In the genomic region with DNA sequence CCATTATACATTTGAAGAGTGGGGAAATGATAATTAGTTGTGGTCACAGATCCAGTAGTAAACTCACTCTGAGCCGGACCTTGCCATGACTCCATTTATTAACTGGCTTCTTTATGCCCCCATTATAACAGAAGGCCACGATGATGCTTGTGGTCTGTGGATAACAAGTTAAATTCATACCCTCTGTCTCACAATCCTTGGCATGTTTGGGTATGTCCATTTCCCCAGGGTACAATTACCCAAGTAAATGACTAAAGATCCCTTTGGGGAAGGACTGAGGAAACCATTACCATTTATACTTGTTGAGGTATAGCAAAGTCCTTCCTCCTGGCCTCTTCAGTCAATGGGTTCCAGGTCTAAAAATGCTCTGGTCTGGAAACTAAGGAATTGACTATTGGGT, we compare ENCODE assay signal across 26 cellular contexts.
"Had no signal": no experiment of that assay in that cellular context is flagged by ENCODE, and none has a peak within 500 bp of the region (broad histone marks: within the 10 kb centered on the region; RNA-seq: fewer than 3 reads in every experiment).

No MANE protein-coding gene starts in this region.

- H2AFZ ChIP-seq: hepatocyte had no signal

- DNase-seq: cerebellar nuclear complex; cortex of kidney; effector memory CD8-positive, alpha-beta T cell; heart left ventricle; kidney; mesenchymal stem cell; mucosa of descending colon; naive thymus-derived CD8-positive, alpha-beta T cell; nephron progenitor cell; occipital lobe; pancreas; right lobe of liver; stimulated activated CD4-positive, alpha-beta T cell treated with anti-CD3 and anti-CD28 coated beads, Interleukin-12 subunit alpha, Interleukin-12 subunit beta, amount 100 ng/mL, for 4 hours; stimulated activated CD4-positive, alpha-beta T cell treated with anti-CD3 and anti-CD28 coated beads, Interleukin-1b, Interleukin-23, amount 100 ng/mL, for 48 hours; stimulated activated CD4-positive, alpha-beta T cell treated with anti-CD3 and anti-CD28 coated beads, Interleukin-4, amount 100 ng/mL, for 1 hour; stimulated activated CD8-positive, alpha-beta memory T cell treated with anti-CD3 and anti-CD28 coated beads, Interleukin-4, amount 100 ng/mL, for 48 hours; stimulated activated naive CD4-positive, alpha-beta T cell treated with Interleukin-2 at 50 U/mL for 16 hours; stomach; thyroid gland; trophoblast cell had no signal

- H3K4me3 ChIP-seq: gastroesophageal sphincter, heart left ventricle, hepatocyte, lung, mucosa of descending colon, pancreas, right lobe of liver, smooth muscle cell, stomach, thyroid gland had no signal

- ATAC-seq: effector memory CD8-positive, alpha-beta T cell; gastroesophageal sphincter; heart left ventricle; left lobe of liver; mucosa of descending colon; naive thymus-derived CD8-positive, alpha-beta T cell; right lobe of liver had no signal

- H3K9me3 ChIP-seq: gastroesophageal sphincter, heart left ventricle, mucosa of descending colon, pancreas, right lobe of liver, stomach, thyroid gland had no signal

- H3K36me3 Mint-ChIP-seq: mesothelial cell of epicardium; naive thymus-derived CD8-positive, alpha-beta T cell had no signal

- H3K4me1 Mint-ChIP-seq: nephron progenitor cell had no signal

- H3K27me3 Mint-ChIP-seq: effector memory CD8-positive, alpha-beta T cell had no signal

- H3K4me3 Mint-ChIP-seq: effector memory CD8-positive, alpha-beta T cell; mesothelial cell of epicardium; naive thymus-derived CD8-positive, alpha-beta T cell; nephron progenitor cell had no signal

- H3K27ac ChIP-seq: gastroesophageal sphincter, heart left ventricle, hepatocyte, pancreas, right lobe of liver, stomach, thyroid gland had no signal

- H3K4me1 ChIP-seq: gastroesophageal sphincter, pancreas, right lobe of liver, thyroid gland had no signal

- H3K9me3 Mint-ChIP-seq: effector memory CD8-positive, alpha-beta T cell; nephron progenitor cell had no signal

- H3K4me2 ChIP-seq: hepatocyte, smooth muscle cell had no signal

- H3K79me2 ChIP-seq: hepatocyte had no signal

- H3K36me3 ChIP-seq: gastroesophageal sphincter, heart left ventricle, pancreas, right lobe of liver, stomach, thyroid gland had no signal

- H3K27ac Mint-ChIP-seq: effector memory CD8-positive, alpha-beta T cell; mesothelial cell of epicardium; naive thymus-derived CD8-positive, alpha-beta T cell; nephron progenitor cell had no signal

- H3K27me3 ChIP-seq: gastroesophageal sphincter, heart left ventricle, hepatocyte, pancreas, right lobe of liver, stomach, thyroid gland had no signal
